In genomic region chr22:24247564-24248344, GRCh38 we compare ENCODE assay signal across 8 cellular contexts. TPM values are rescaled to one million over a fixed set of nuclear protein-coding genes. Genes with fewer than 3 reads are reported as not detected.
A peak's percentile ranks its signal among the peaks of the same experiment; 100 is the strongest.
DNase-seq lines count a peak whose midpoint lies in the region; ATAC-seq and TF ChIP-seq lines count a peak whose summit lies in the region.

No MANE protein-coding gene starts in this region.

- in situ Hi-C loops in gastrocnemius medialis (cut with MboI; ENCODE audit: low sequenced_read_pairs in 4 of 4) = loop anchor here in 3 of 4 donors (10.0 to 25.0 kb wide), 2 partner anchors 53 to 135 kb away; no protein-coding TSS in a partner anchor

- no peaks in the 10 kb centered on the region for H3K9me3 ChIP-seq in gastrocnemius medialis

- DNase-seq in GF-D8 (lab: John Stamatoyannopoulos, UW) = peak; percentile 36
- DNase-seq in LoVo (ENCODE audit: low spot score) = peak; percentile 55
- DNase-seq in T-helper 2 cell = peak in 3 of 5 experiments; percentile 15 to 49 (median 36)
- DNase-seq in brain pericyte (ENCODE audit: low read depth, low spot score) = peak; percentile 91
- peak; percentile 96 for DNase-seq in iPS-NIHi11 (ENCODE audit: low spot score)
- peak; percentile 80 to 93 for DNase-seq in gastrocnemius medialis

- no peak overlapping the region for H3K4me3 ChIP-seq in gastrocnemius medialis

- TF ChIP-seq CTCF in gastrocnemius medialis (IDR thresholded peaks at IDR 0.05 in 4 of 5, conservative IDR thresholded peaks at IDR 0.05 in 1 of 5) = peak; percentile 81 to 92 (median 88)

- H3K27me3 ChIP-seq in gastrocnemius medialis = no peaks in the 10 kb centered on the region

- H3K4me1 ChIP-seq in gastrocnemius medialis = peaks cover 14 to 20% of the 10 kb centered on the region in 2 donors

- H3K36me3 ChIP-seq in gastrocnemius medialis = no peaks in the 10 kb centered on the region

- H3K27ac ChIP-seq in gastrocnemius medialis = peak overlapping the region; percentile 73 to 82 (median 77)

- no peak for TF ChIP-seq POLR2A in gastrocnemius medialis (IDR thresholded peaks at IDR 0.05)

- peak; percentile 84 to 94 for ATAC-seq in gastrocnemius medialis
- ATAC-seq in HG03045 (IDR thresholded peaks at IDR 0.05; ENCODE audit: unreplicated experiment) = no peak
- no peak for ATAC-seq in HG03135 (IDR thresholded peaks at IDR 0.05; ENCODE audit: unreplicated experiment)

- intact Hi-C loops in gastrocnemius medialis (cut with DNase I; ENCODE audit: low total_unique reads) = loop anchor here (1.0 to 5.0 kb wide), 2 partner anchors 40 to 58 kb away; no protein-coding TSS in a partner anchor

RNA-seq across cellular contexts. Expression of gene GGT5, which starts 2.9 kb away (rescaled TPM):
- 10 to 100 TPM in 3 of 4 donors, 1 to 10 TPM in 1; 8.8 to 29.9 (median 22.8) TPM for total RNA-seq in gastrocnemius medialis

RNA-seq across cellular contexts. Expression of gene SPECC1L, which starts 22.9 kb away (rescaled TPM):
- total RNA-seq in gastrocnemius medialis = 10 to 100 TPM; 16.2 to 19.9 (median 18.7) TPM

Comparison
In these comparisons a context has a peak if more than half of its experiments do, and no peak if none do; other contexts are left out.
1. DNase-seq: peak in every context shown above with its lines; median percentile 96 in iPS-NIHi11; 91 in brain pericyte; 86 in gastrocnemius medialis; 55 in LoVo; 36 in GF-D8; 36 in T-helper 2 cell.
2. ATAC-seq: peak in gastrocnemius medialis (2 of 2); none in HG03045 (single experiment) and HG03135 (single experiment).